Comparison of ENCODE assay signal across 2 cellular contexts in genomic region chr5:107771926-107772325, GRCh38.
TF ChIP-seq lines count a peak whose summit lies in the region.

No MANE protein-coding gene starts in this region.

TF ChIP-seq in GM23338, 12 proteins besides CTCF, POLR2A, EP300 and RAD21:
- no peak for TF ChIP-seq EZH2 (IDR thresholded peaks at IDR 0.05; ENCODE audit: low read depth, unreplicated experiment)
- no peak for TF ChIP-seq ETS1 (IDR thresholded peaks at IDR 0.05)
- TF ChIP-seq STAT1 (IDR thresholded peaks at IDR 0.05; ENCODE audit: unreplicated experiment): no peak
- TF ChIP-seq NANOG (IDR thresholded peaks at IDR 0.05; ENCODE audit: borderline replicate concordance): no peak
- TF ChIP-seq ZNF331 (CRISPR knock-in tag; IDR thresholded peaks at IDR 0.05; ENCODE audit: low read depth): no peak
- no peak for TF ChIP-seq CREB1 (CRISPR knock-in tag; IDR thresholded peaks at IDR 0.05; ENCODE audit: low read depth)
- TF ChIP-seq ZNF462 (CRISPR knock-in tag; IDR thresholded peaks at IDR 0.05): no peak
- no peak for TF ChIP-seq JUNB (IDR thresholded peaks at IDR 0.05; ENCODE audit: unreplicated experiment)

TF ChIP-seq in H1, 55 proteins besides CTCF, POLR2A, EP300 and RAD21:
- TF ChIP-seq YY1 (IDR thresholded peaks at IDR 0.05; ENCODE audit: low read depth, low read length) (no peak), RFX5 (IDR thresholded peaks at IDR 0.05; ENCODE audit: borderline replicate concordance, low read depth, low read length) (no peak), MAX (IDR thresholded peaks at IDR 0.05) (no peak), JUND (IDR thresholded peaks at IDR 0.05; ENCODE audit: low read length) (no peak), USF2 (IDR thresholded peaks at IDR 0.05; ENCODE audit: low read length) (no peak), MAFK (IDR thresholded peaks at IDR 0.05; ENCODE audit: low read depth, low read length) (no peak), JUN (IDR thresholded peaks at IDR 0.05; ENCODE audit: low read depth, low read length) (no peak), BACH1 (IDR thresholded peaks at IDR 0.05; ENCODE audit: low read length) (no peak), TCF12 (IDR thresholded peaks at IDR 0.05; ENCODE audit: low read depth, low read length) (no peak), ATF2 (IDR thresholded peaks at IDR 0.05; ENCODE audit: low read length) (no peak), TAF1 (IDR thresholded peaks at IDR 0.05; ENCODE audit: low read depth, low read length) (no peak), POU5F1 (IDR thresholded peaks at IDR 0.05; ENCODE audit: low read depth, low read length) (no peak), SUZ12 (IDR thresholded peaks at IDR 0.05; ENCODE audit: low read length) (no peak), CHD2 (IDR thresholded peaks at IDR 0.05; ENCODE audit: low read length) (no peak), BCL11A (IDR thresholded peaks at IDR 0.05; ENCODE audit: low read depth in 2 of 2, low read length in 2 of 2) (no peak), CHD1 (IDR thresholded peaks at IDR 0.05; ENCODE audit: low read depth, low read length) (no peak), RBBP5 (IDR thresholded peaks at IDR 0.05; ENCODE audit: borderline replicate concordance, low read depth, low read length) (no peak), RNF2 (IDR thresholded peaks at IDR 0.05; ENCODE audit: borderline replicate concordance, low read depth, low read length, missing control alignments, poor library complexity, severe bottlenecking) (no peak), KDM1A (IDR thresholded peaks at IDR 0.05; ENCODE audit: borderline replicate concordance, low read length) (no peak)
